In the genomic region with DNA sequence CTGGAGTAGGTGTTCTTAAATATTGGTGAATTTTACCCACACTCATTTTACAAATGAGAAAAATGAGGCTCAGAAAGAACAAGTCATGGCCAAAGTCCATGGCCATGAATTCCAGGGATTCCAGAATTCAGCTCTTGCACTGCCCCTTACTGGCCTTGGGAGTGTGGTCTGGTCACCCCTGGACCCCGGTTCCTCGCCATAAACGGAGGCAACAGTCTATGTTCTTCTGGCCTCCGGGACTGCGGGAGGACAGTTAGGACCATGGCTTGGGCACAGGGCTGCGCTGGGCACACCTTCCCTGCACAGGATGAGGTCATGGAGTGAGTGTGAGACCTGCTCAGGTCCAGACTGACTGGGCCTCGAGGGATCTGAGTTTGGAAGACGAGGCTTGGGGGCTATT, we compare ENCODE assay signal across 1 cellular context.
A peak's percentile ranks its signal among the peaks of the same experiment; 100 is the strongest.
TF ChIP-seq lines count a peak whose summit lies in the region.

No MANE protein-coding gene starts in this region.

TF ChIP-seq in HepG2, 621 proteins besides CTCF, POLR2A, EP300 and RAD21 (continued from another document):
- TF ChIP-seq, protein P1, sequence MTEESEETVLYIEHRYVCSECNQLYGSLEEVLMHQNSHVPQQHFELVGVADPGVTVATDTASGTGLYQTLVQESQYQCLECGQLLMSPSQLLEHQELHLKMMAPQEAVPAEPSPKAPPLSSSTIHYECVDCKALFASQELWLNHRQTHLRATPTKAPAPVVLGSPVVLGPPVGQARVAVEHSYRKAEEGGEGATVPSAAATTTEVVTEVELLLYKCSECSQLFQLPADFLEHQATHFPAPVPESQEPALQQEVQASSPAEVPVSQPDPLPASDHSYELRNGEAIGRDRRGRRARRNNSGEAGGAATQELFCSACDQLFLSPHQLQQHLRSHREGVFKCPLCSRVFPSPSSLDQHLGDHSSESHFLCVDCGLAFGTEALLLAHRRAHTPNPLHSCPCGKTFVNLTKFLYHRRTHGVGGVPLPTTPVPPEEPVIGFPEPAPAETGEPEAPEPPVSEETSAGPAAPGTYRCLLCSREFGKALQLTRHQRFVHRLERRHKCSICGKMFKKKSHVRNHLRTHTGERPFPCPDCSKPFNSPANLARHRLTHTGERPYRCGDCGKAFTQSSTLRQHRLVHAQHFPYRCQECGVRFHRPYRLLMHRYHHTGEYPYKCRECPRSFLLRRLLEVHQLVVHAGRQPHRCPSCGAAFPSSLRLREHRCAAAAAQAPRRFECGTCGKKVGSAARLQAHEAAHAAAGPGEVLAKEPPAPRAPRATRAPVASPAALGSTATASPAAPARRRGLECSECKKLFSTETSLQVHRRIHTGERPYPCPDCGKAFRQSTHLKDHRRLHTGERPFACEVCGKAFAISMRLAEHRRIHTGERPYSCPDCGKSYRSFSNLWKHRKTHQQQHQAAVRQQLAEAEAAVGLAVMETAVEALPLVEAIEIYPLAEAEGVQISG (CRISPR knock-in tag; IDR thresholded peaks at IDR 0.05), result peak; percentile 36; the same call in 1 of the 2 replicates
- peak; percentile 27; the same call in 1 of the 2 replicates for TF ChIP-seq NCOR1 (IDR thresholded peaks at IDR 0.05; ENCODE audit: borderline replicate concordance, low read length)
- TF ChIP-seq, protein P2, sequence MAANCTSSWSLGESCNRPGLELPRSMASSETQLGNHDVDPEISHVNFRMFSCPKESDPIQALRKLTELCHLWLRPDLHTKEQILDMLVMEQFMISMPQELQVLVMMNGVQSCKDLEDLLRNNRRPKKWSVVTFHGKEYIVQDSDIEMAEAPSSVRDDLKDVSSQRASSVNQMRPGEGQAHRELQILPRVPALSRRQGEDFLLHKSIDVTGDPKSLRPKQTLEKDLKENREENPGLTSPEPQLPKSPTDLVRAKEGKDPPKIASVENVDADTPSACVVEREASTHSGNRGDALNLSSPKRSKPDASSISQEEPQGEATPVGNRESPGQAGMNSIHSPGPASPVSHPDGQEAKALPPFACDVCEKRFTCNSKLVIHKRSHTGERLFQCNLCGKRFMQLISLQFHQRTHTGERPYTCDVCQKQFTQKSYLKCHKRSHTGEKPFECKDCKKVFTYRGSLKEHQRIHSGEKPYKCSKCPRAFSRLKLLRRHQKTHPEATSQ (CRISPR knock-in tag; IDR thresholded peaks at IDR 0.05; ENCODE audit: borderline replicate concordance), result no peak
- TF ChIP-seq GMEB1 (CRISPR knock-in tag; IDR thresholded peaks at IDR 0.05; ENCODE audit: borderline replicate concordance), result no peak
- TF ChIP-seq ZNF124 (CRISPR knock-in tag; IDR thresholded peaks at IDR 0.05), result 0 out of 2 replicates have a peak, but pooled peaks have one; percentile 4
- no peak for TF ChIP-seq ZNF451 (CRISPR knock-in tag; IDR thresholded peaks at IDR 0.05)
- TF ChIP-seq, protein P3, sequence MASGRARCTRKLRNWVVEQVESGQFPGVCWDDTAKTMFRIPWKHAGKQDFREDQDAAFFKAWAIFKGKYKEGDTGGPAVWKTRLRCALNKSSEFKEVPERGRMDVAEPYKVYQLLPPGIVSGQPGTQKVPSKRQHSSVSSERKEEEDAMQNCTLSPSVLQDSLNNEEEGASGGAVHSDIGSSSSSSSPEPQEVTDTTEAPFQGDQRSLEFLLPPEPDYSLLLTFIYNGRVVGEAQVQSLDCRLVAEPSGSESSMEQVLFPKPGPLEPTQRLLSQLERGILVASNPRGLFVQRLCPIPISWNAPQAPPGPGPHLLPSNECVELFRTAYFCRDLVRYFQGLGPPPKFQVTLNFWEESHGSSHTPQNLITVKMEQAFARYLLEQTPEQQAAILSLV (CRISPR knock-in tag; IDR thresholded peaks at IDR 0.05; ENCODE audit: borderline replicate concordance), result 0 out of 2 replicates have a peak, but pooled peaks have one; percentile 44
- TF ChIP-seq SALL1 (CRISPR knock-in tag; IDR thresholded peaks at IDR 0.05), result peak; percentile 91
- TF ChIP-seq DNMT3B (CRISPR knock-in tag; conservative IDR thresholded peaks at IDR 0.05), result no peak
- no peak for TF ChIP-seq ZSCAN29 (CRISPR knock-in tag; conservative IDR thresholded peaks at IDR 0.05)
- TF ChIP-seq MYPOP (CRISPR knock-in tag; IDR thresholded peaks at IDR 0.05), result no peak
- TF ChIP-seq ZNF614 (CRISPR knock-in tag; IDR thresholded peaks at IDR 0.05; ENCODE audit: borderline replicate concordance), result no peak
- TF ChIP-seq MED8 (CRISPR knock-in tag; IDR thresholded peaks at IDR 0.05; ENCODE audit: insufficient replicate concordance), result no peak
- TF ChIP-seq ATF3 (CRISPR knock-in tag; IDR thresholded peaks at IDR 0.05), result peak; percentile 23; the same call in 1 of the 2 replicates
- TF ChIP-seq ZNF567 (CRISPR knock-in tag; IDR thresholded peaks at IDR 0.05; ENCODE audit: borderline replicate concordance), result no peak
- TF ChIP-seq SSRP1 (CRISPR knock-in tag; IDR thresholded peaks at IDR 0.05), result no peak
- TF ChIP-seq NFRKB (IDR thresholded peaks at IDR 0.05), result no peak
- TF ChIP-seq ZNF282 (IDR thresholded peaks at IDR 0.05; ENCODE audit: partially characterized antibody), result no peak
- TF ChIP-seq AFF4 (CRISPR knock-in tag; IDR thresholded peaks at IDR 0.05), result no peak
- no peak for TF ChIP-seq ZNF251 (CRISPR knock-in tag; IDR thresholded peaks at IDR 0.05)
- TF ChIP-seq FOXA3 (CRISPR knock-in tag; IDR thresholded peaks at IDR 0.05), result peak; percentile 31; the same call in 1 of the 2 replicates
- TF ChIP-seq HOMEZ (CRISPR knock-in tag; IDR thresholded peaks at IDR 0.05; ENCODE audit: low read depth), result peak; percentile 57; the same call in 1 of the 2 replicates
- TF ChIP-seq HES4 (CRISPR knock-in tag; IDR thresholded peaks at IDR 0.05; ENCODE audit: borderline replicate concordance), result no peak
- no peak for TF ChIP-seq ZNF281 (CRISPR knock-in tag; IDR thresholded peaks at IDR 0.05; ENCODE audit: borderline replicate concordance)
- TF ChIP-seq TFDP2 (CRISPR knock-in tag; IDR thresholded peaks at IDR 0.05), result no peak
- TF ChIP-seq ZFY (CRISPR knock-in tag; IDR thresholded peaks at IDR 0.05), result 0 out of 2 replicates have a peak, but pooled peaks have one; percentile 1
- no peak for TF ChIP-seq UBTF (CRISPR knock-in tag; IDR thresholded peaks at IDR 0.05)
